1 cellular context compared by ENCODE assay signal in the genomic region with DNA sequence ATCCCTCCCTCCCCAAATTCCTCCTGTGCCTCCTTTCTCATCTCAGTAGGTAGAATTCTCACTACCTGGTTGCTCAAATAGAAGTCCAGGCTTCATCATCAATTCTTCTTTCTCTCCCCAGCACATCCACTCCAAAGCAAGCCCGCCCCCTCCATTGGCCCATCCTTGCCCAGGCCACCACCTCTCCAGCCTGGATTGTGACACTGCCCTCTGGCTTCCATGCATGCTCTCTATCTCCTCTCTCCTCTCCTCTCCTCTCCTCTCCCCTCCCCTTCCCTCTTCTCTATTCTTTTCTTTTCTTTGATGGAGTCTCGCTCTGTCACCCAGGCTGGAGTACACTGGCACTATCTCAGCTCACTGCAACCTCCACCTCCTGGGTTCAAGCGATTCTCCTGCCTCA.
TF ChIP-seq lines count a peak whose summit lies in the region.

No MANE protein-coding gene starts in this region.

TF ChIP-seq in HCT116, 20 proteins besides CTCF, POLR2A, EP300 and RAD21 (continued from another document):
- TF ChIP-seq ELF1 (IDR thresholded peaks at IDR 0.05; ENCODE audit: borderline replicate concordance, low read depth) (no peak), EZH2 (IDR thresholded peaks at IDR 0.05) (no peak), SRF (IDR thresholded peaks at IDR 0.05; ENCODE audit: low read depth) (no peak), JUND (IDR thresholded peaks at IDR 0.05) (no peak), EGR1 (IDR thresholded peaks at IDR 0.05; ENCODE audit: low read depth) (no peak)
- TF ChIP-seq, protein P1, sequence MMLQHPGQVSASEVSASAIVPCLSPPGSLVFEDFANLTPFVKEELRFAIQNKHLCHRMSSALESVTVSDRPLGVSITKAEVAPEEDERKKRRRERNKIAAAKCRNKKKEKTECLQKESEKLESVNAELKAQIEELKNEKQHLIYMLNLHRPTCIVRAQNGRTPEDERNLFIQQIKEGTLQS (IDR thresholded peaks at IDR 0.05) = no peak
- TF ChIP-seq, protein P2, sequence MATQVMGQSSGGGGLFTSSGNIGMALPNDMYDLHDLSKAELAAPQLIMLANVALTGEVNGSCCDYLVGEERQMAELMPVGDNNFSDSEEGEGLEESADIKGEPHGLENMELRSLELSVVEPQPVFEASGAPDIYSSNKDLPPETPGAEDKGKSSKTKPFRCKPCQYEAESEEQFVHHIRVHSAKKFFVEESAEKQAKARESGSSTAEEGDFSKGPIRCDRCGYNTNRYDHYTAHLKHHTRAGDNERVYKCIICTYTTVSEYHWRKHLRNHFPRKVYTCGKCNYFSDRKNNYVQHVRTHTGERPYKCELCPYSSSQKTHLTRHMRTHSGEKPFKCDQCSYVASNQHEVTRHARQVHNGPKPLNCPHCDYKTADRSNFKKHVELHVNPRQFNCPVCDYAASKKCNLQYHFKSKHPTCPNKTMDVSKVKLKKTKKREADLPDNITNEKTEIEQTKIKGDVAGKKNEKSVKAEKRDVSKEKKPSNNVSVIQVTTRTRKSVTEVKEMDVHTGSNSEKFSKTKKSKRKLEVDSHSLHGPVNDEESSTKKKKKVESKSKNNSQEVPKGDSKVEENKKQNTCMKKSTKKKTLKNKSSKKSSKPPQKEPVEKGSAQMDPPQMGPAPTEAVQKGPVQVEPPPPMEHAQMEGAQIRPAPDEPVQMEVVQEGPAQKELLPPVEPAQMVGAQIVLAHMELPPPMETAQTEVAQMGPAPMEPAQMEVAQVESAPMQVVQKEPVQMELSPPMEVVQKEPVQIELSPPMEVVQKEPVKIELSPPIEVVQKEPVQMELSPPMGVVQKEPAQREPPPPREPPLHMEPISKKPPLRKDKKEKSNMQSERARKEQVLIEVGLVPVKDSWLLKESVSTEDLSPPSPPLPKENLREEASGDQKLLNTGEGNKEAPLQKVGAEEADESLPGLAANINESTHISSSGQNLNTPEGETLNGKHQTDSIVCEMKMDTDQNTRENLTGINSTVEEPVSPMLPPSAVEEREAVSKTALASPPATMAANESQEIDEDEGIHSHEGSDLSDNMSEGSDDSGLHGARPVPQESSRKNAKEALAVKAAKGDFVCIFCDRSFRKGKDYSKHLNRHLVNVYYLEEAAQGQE (IDR thresholded peaks at IDR 0.05; ENCODE audit: low read depth) = no peak
- TF ChIP-seq, protein P3, sequence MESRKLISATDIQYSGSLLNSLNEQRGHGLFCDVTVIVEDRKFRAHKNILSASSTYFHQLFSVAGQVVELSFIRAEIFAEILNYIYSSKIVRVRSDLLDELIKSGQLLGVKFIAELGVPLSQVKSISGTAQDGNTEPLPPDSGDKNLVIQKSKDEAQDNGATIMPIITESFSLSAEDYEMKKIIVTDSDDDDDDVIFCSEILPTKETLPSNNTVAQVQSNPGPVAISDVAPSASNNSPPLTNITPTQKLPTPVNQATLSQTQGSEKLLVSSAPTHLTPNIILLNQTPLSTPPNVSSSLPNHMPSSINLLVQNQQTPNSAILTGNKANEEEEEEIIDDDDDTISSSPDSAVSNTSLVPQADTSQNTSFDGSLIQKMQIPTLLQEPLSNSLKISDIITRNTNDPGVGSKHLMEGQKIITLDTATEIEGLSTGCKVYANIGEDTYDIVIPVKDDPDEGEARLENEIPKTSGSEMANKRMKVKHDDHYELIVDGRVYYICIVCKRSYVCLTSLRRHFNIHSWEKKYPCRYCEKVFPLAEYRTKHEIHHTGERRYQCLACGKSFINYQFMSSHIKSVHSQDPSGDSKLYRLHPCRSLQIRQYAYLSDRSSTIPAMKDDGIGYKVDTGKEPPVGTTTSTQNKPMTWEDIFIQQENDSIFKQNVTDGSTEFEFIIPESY (IDR thresholded peaks at IDR 0.05; ENCODE audit: extremely low read depth, insufficient replicate concordance, low read length) = no peak
TF ChIP-seq in HCT116: peak in this region for 0.
